Comparison of ENCODE assay signal across 9 cellular contexts in the genomic region with DNA sequence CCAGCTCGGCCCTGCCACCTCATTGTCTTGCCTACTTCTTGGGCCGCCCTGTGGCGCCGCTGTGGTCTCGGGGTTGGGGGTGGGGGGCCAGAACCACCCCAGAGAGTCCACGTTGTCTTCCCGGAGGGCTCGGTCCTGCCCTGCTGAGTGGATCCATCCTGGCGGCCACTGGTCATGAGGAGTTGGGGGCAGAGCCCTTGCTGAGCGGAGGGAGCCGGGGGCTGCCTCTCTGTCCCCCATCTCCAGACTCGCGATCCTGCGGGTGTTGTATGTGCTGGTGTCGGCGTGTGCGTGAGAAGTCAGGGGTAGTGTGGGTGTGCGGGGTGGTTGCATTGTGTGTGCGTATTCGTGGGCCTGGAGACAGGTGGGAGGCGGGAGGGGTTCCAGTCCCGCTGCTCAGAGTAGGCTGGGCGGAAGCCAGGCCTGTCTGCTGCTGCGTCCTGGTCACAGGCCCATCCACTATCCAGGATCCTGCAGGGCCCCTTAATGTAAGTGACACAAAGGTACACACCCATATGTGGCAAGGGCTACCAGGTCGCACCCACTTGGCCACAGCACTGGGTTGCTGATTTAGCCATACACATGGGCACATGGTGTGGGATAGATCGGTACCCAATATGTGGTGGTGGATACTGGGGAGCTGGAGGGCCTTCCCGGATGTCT. TPM values are rescaled to one million over a fixed set of nuclear protein-coding genes. Genes with fewer than 3 reads are reported as not detected.
DNase-seq lines count a peak whose midpoint lies in the region; ATAC-seq and TF ChIP-seq lines count a peak whose summit lies in the region.
"Had no signal": no experiment of that assay in that cellular context is flagged by ENCODE, and none has a peak within 500 bp of the region (broad histone marks: within the 10 kb centered on the region; RNA-seq: fewer than 3 reads in every experiment).

No MANE protein-coding gene starts in this region.

- intact Hi-C loops in left colon (cut with DNase I, micrococcal nuclease) = no loop called here

- no peak for DNase-seq in SK-N-SH
- peak; percentile 5 to 33 for DNase-seq in left colon
- DNase-seq in NOMO-1 treated with DMSO at 0.1 percent for 48 hours (lab: John Stamatoyannopoulos, UW; ENCODE audit: unreplicated experiment) = no peak

- no peaks in the 10 kb centered on the region for H3K36me3 Mint-ChIP-seq in brain

- CTCF ChIA-PET in SK-N-SH (lab: Yijun Ruan, JAX) = interaction anchor here (1.0 to 2.2 kb wide), 3 partner anchors 40 to 100 kb away, joined by 3 to 5 read pairs (median 3); no protein-coding TSS in a partner anchor

- no peak for TF ChIP-seq RAD21 in SK-N-SH (IDR thresholded peaks at IDR 0.05; ENCODE audit: low read length)

- TF ChIP-seq EP300 in SK-N-SH (IDR thresholded peaks at IDR 0.05; ENCODE audit: borderline replicate concordance in 1 of 2, low read depth in 1 of 2, low read length in 1 of 2) = no peak

- H3K4me2 ChIP-seq in SK-N-SH = peak overlapping the region; percentile 89

- no peak overlapping the region for H3K27ac ChIP-seq in SK-N-SH (ENCODE audit: low read depth in 2 of 2, low read length in 1 of 2)
- H3K27ac ChIP-seq in subcutaneous abdominal adipose tissue (ENCODE audit: low read depth, low read length) = peak overlapping the region; percentile 50
- H3K27ac ChIP-seq: VCaP had no signal

- 90% methylated on average over 19 of the region's 27 CpGs for WGBS in SK-N-SH (ENCODE audit: low lambda C conversion rate)

- ATAC-seq in SK-N-SH treated with all-trans-retinoic acid at 6 μM for 48 hours (no peak), left colon (no peak), GM21619 (IDR thresholded peaks at IDR 0.05; ENCODE audit: unreplicated experiment) (no peak), GM18520 (IDR thresholded peaks at IDR 0.05; ENCODE audit: unreplicated experiment) (no peak)

- peaks cover 0 to 12% of the 10 kb centered on the region in 2 experiments for H3K36me3 ChIP-seq in SK-N-SH (replicated peaks in 1 of 2; ENCODE audit: control insufficient read depth in 1 of 2, insufficient read depth in 2 of 2, low read length in 1 of 2)
- peaks cover 0 to 57% (median 33%) of the 10 kb centered on the region in 5 donors for H3K36me3 ChIP-seq in subcutaneous abdominal adipose tissue (ENCODE audit: control insufficient read depth in 5 of 5, insufficient read depth in 5 of 5, low read length in 5 of 5)

- no peaks in the 10 kb centered on the region for H4K20me1 ChIP-seq in SK-N-SH (ENCODE audit: insufficient read depth)

- no peaks in the 10 kb centered on the region for H3K27me3 Mint-ChIP-seq in brain

- H3K9me3 Mint-ChIP-seq in brain = no peaks in the 10 kb centered on the region

- no peaks in the 10 kb centered on the region for H3K79me2 ChIP-seq in SK-N-SH (ENCODE audit: insufficient read depth)

- peak overlapping the region; percentile 66 to 80 (median 78) for H3K4me3 Mint-ChIP-seq in brain

- H2AFZ ChIP-seq in SK-N-SH (ENCODE audit: low read depth) = peak overlapping the region; percentile 87; the same call in 1 of the 2 replicates

- peak overlapping the region in 4 of 5 experiments; percentile 67 to 86 (median 76) for H3K27ac Mint-ChIP-seq in brain

- peaks cover 0 to 15% of the 10 kb centered on the region in 2 experiments; a peak in 1 of 4 replicates for H3K4me1 ChIP-seq in SK-N-SH (ENCODE audit: control insufficient read depth in 1 of 2, insufficient read depth in 2 of 2, low read depth in 1 of 2, low read length in 1 of 2)
- peaks cover 0 to 11% (median 9%) of the 10 kb centered on the region in 5 donors for H3K4me1 ChIP-seq in subcutaneous abdominal adipose tissue (ENCODE audit: control insufficient read depth in 5 of 5, insufficient read depth in 5 of 5, low read length in 5 of 5)

- H3K9me2 ChIP-seq in SK-N-SH = no peaks in the 10 kb centered on the region

- no peak for TF ChIP-seq CTCF in SK-N-SH (IDR thresholded peaks at IDR 0.05)
- no peak for TF ChIP-seq CTCF in brain (conservative IDR thresholded peaks at IDR 0.05)

- H3K27me3 ChIP-seq in SK-N-SH (ENCODE audit: insufficient read depth) (no peaks in the 10 kb centered on the region), subcutaneous abdominal adipose tissue (ENCODE audit: control insufficient read depth in 5 of 5, insufficient read depth in 4 of 5, low read length in 5 of 5) (no peaks in the 10 kb centered on the region)

- H3F3A ChIP-seq in SK-N-SH (replicated peaks; ENCODE audit: insufficient read depth) = no peaks in the 10 kb centered on the region

- H3K4me1 Mint-ChIP-seq in brain = peaks cover 5% of the 10 kb centered on the region

- POLR2A ChIA-PET in SK-N-SH (lab: Yijun Ruan, JAX) = interaction anchor here (0.6 to 1.2 kb wide), 2 partner anchors 34 to 370 kb away, joined by 3 read pairs; a partner anchor contains a TSS

- peak overlapping the region in 1 of 2 experiments; percentile 48; a peak in 2 of 4 replicates for H3K4me3 ChIP-seq in SK-N-SH (ENCODE audit: low read depth in 2 of 2, low read length in 1 of 2)
- H3K4me3 ChIP-seq in subcutaneous abdominal adipose tissue (ENCODE audit: low read depth in 1 of 5, low read length in 5 of 5) = peak overlapping the region in 4 of 5 donors; percentile 67 to 76 (median 70)

- H3K9ac ChIP-seq in SK-N-SH = peak overlapping the region; percentile 65; the same call in 1 of the 2 replicates
- peak overlapping the region in 4 of 5 donors; percentile 79 to 89 (median 84) for H3K9ac ChIP-seq in subcutaneous abdominal adipose tissue (ENCODE audit: low read length in 5 of 5)

- H3K9me3 ChIP-seq in SK-N-SH (no peaks in the 10 kb centered on the region), subcutaneous abdominal adipose tissue (ENCODE audit: control insufficient read depth in 5 of 5, low read length in 5 of 5) (no peaks in the 10 kb centered on the region)

TF ChIP-seq in SK-N-SH, 30 proteins besides CTCF, POLR2A, EP300 and RAD21:
- TF ChIP-seq, protein P1, sequence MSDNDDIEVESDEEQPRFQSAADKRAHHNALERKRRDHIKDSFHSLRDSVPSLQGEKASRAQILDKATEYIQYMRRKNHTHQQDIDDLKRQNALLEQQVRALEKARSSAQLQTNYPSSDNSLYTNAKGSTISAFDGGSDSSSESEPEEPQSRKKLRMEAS (IDR thresholded peaks at IDR 0.05; ENCODE audit: low read depth) = no peak
- no peak for TF ChIP-seq CHD2 (IDR thresholded peaks at IDR 0.05; ENCODE audit: low read length, partially characterized antibody)

TF ChIP-seq in SK-N-SH treated with all-trans-retinoic acid at 6 μM for 48 hours, 23 proteins besides CTCF, POLR2A, EP300 and RAD21 (continues in another document):
- TF ChIP-seq ZNF565 (CRISPR knock-in tag; conservative IDR thresholded peaks at IDR 0.05; ENCODE audit: low read depth) = no peak
- TF ChIP-seq, protein P2, sequence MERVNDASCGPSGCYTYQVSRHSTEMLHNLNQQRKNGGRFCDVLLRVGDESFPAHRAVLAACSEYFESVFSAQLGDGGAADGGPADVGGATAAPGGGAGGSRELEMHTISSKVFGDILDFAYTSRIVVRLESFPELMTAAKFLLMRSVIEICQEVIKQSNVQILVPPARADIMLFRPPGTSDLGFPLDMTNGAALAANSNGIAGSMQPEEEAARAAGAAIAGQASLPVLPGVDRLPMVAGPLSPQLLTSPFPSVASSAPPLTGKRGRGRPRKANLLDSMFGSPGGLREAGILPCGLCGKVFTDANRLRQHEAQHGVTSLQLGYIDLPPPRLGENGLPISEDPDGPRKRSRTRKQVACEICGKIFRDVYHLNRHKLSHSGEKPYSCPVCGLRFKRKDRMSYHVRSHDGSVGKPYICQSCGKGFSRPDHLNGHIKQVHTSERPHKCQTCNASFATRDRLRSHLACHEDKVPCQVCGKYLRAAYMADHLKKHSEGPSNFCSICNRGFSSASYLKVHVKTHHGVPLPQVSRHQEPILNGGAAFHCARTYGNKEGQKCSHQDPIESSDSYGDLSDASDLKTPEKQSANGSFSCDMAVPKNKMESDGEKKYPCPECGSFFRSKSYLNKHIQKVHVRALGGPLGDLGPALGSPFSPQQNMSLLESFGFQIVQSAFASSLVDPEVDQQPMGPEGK (CRISPR knock-in tag; IDR thresholded peaks at IDR 0.05; ENCODE audit: borderline replicate concordance) = no peak
- no peak for TF ChIP-seq ZNF70 (CRISPR knock-in tag; IDR thresholded peaks at IDR 0.05)
- no peak for TF ChIP-seq ESRRG (CRISPR knock-in tag; IDR thresholded peaks at IDR 0.05)
- TF ChIP-seq ZNF8 (CRISPR knock-in tag; IDR thresholded peaks at IDR 0.05) = no peak
- no peak for TF ChIP-seq OSR1 (CRISPR knock-in tag; IDR thresholded peaks at IDR 0.05)
- TF ChIP-seq, protein P3, sequence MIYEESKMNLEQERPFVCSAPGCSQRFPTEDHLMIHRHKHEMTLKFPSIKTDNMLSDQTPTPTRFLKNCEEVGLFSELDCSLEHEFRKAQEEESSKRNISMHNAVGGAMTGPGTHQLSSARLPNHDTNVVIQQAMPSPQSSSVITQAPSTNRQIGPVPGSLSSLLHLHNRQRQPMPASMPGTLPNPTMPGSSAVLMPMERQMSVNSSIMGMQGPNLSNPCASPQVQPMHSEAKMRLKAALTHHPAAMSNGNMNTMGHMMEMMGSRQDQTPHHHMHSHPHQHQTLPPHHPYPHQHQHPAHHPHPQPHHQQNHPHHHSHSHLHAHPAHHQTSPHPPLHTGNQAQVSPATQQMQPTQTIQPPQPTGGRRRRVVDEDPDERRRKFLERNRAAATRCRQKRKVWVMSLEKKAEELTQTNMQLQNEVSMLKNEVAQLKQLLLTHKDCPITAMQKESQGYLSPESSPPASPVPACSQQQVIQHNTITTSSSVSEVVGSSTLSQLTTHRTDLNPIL (CRISPR knock-in tag; IDR thresholded peaks at IDR 0.05; ENCODE audit: low read depth) = no peak
- TF ChIP-seq BACH2 (CRISPR knock-in tag; IDR thresholded peaks at IDR 0.05; ENCODE audit: borderline replicate concordance) = no peak
- no peak for TF ChIP-seq ZFP30 (CRISPR knock-in tag; IDR thresholded peaks at IDR 0.05)
- TF ChIP-seq ZFP3 (CRISPR knock-in tag; IDR thresholded peaks at IDR 0.05) = no peak

RNA-seq across cellular contexts. Expression of a gene that starts 30.7 kb away (rescaled TPM):
- polyA plus RNA-seq in SK-N-SH (2012; rRNA removed) (15.5 and 20.3 TPM in 2 replicates), brain (ENCODE audit: insufficient read depth, low read depth, low replicate concordance) (4.6 TPM)
- polyA plus RNA-seq in SK-N-SH (2012; cell fraction: cytosol; rRNA removed) = 2.6 and 5.5 TPM in 2 replicates
- polyA plus RNA-seq in SK-N-SH (2012; cell fraction: nucleus; rRNA removed) = 152 and 177 TPM in 2 replicates
- 10 to 100 TPM; 51.4 to 98.1 TPM for total RNA-seq in left colon

RNA-seq across cellular contexts. Expression of a gene that starts 33.6 kb away (rescaled TPM):
- 53.2 and 105 TPM in 2 replicates for polyA plus RNA-seq in SK-N-SH (2012; rRNA removed)
- 68.1 and 147 TPM in 2 replicates for polyA plus RNA-seq in SK-N-SH (2012; cell fraction: cytosol; rRNA removed)
- 66.6 and 79.5 TPM in 2 replicates for polyA plus RNA-seq in SK-N-SH (2012; cell fraction: nucleus; rRNA removed)
- 36.7 TPM for polyA plus RNA-seq in brain (ENCODE audit: insufficient read depth, low read depth, low replicate concordance)
- total RNA-seq in left colon = 10 to 100 TPM; 40.0 to 54.4 TPM

Comparison
In these comparisons a context has a peak if more than half of its experiments do, and no peak if none do; other contexts are left out.
1. DNase-seq: peak in left colon (2 of 2); none in SK-N-SH (single experiment) and NOMO-1 treated with DMSO at 0.1 percent for 48 hours (single experiment).